Comparison of ENCODE assay signal across 24 cellular contexts in the genomic region with DNA sequence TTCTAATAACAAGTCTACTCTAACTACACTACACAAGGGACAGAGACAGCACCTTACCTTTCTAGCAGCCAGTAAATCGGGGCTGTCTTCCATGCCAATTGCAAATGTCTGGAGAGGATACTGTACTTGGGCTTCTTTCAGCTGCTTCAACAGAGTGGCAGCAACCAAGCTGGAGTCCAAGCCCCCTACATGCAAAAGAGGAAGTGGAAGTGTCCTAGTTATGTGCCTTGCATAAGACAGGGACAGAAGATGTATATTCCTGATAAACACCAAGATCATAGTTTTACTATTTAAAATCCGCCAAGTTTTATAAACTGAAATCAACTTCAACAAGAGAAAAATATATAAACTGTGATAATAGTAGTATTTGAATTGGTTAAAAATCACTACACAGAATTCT.
"Had no signal": no experiment of that assay in that cellular context is flagged by ENCODE, and none has a peak within 500 bp of the region (broad histone marks: within the 10 kb centered on the region; RNA-seq: fewer than 3 reads in every experiment).

No MANE protein-coding gene starts in this region.

- H3K9ac ChIP-seq: neural progenitor cell had no signal

- H3K79me2 ChIP-seq: hepatocyte had no signal

- H3K4me2 ChIP-seq: hepatocyte, neural progenitor cell had no signal

- H3K36me3 ChIP-seq: neural progenitor cell had no signal

- H3K27ac ChIP-seq: gastroesophageal sphincter, hepatocyte, left ventricle myocardium inferior, neural progenitor cell, suprapubic skin, tibial nerve had no signal

- H3K4me1 ChIP-seq: gastroesophageal sphincter, left ventricle myocardium inferior, neural progenitor cell, suprapubic skin, tibial nerve had no signal

- H3K9me3 ChIP-seq: gastroesophageal sphincter, left ventricle myocardium inferior, suprapubic skin, tibial nerve had no signal

- H2AFZ ChIP-seq: hepatocyte, neural progenitor cell had no signal

- FAIRE-seq: endothelial cell of umbilical vein had no signal

- H3K27me3 ChIP-seq: gastroesophageal sphincter, hepatocyte, neural progenitor cell, suprapubic skin, tibial nerve had no signal

- DNase-seq: activated CD4-positive, alpha-beta memory T cell treated with anti-CD3 and anti-CD28 coated beads, Interleukin-2, amount 10 ng/mL, durations not matched to agents 7 days and 5 days; activated CD4-positive, alpha-beta T cell treated with anti-CD3 and anti-CD28 coated beads for 1 hour; activated CD4-positive, alpha-beta T cell treated with anti-CD3 and anti-CD28 coated beads, Interleukin-2, amount 10 ng/mL, durations not matched to agents 7 days and 5 days; activated naive CD8-positive, alpha-beta T cell treated with anti-CD3 and anti-CD28 coated beads, Interleukin-2, amount 50 U/mL, for 24 hours; activated T-cell treated with anti-CD3 and anti-CD28 coated beads, Interleukin-2, amount 50 U/mL, for 4 hours; amygdala; central memory CD4-positive, alpha-beta T cell; islet precursor cell; left ventricle myocardium inferior; mesendoderm; natural killer cell; right cardiac atrium; stimulated activated CD4-positive, alpha-beta T cell treated with anti-CD3 and anti-CD28 coated beads, Interleukin-15, amount 100 ng/mL, for 24 hours; stimulated activated CD4-positive, alpha-beta T cell treated with anti-CD3 and anti-CD28 coated beads, Interleukin-2, amount 100 ng/mL, for 24 hours; stimulated activated naive CD4-positive, alpha-beta T cell had no signal

- H3K4me3 ChIP-seq: gastroesophageal sphincter, hepatocyte, left ventricle myocardium inferior, lung, neural progenitor cell, suprapubic skin, tibial nerve had no signal

- ATAC-seq: activated naive CD8-positive, alpha-beta T cell treated with anti-CD3 and anti-CD28 coated beads, Interleukin-2, amount 50 U/mL, for 24 hours; activated T-cell treated with anti-CD3 and anti-CD28 coated beads, Interleukin-2, amount 50 U/mL, for 4 hours; activated T-helper 17 cell treated with anti-CD3 and anti-CD28 coated beads, Interleukin-2, amount 50 U/mL, for 72 hours; gastroesophageal sphincter; natural killer cell; right cardiac atrium; WTC11 had no signal
